Comparison of ENCODE assay signal across 35 cellular contexts in genomic region chr15:80342148-80342547, GRCh38.
"Had no signal": no experiment of that assay in that cellular context is flagged by ENCODE, and none has a peak within 500 bp of the region (broad histone marks: within the 10 kb centered on the region; RNA-seq: fewer than 3 reads in every experiment).

No MANE protein-coding gene starts in this region.

- H3K4me3 ChIP-seq: MG63 had no signal

- H3K27ac ChIP-seq: KMS-11 had no signal

- H3K9ac ChIP-seq: KMS-11 had no signal

- H3K9me3 ChIP-seq: MG63 had no signal

- H3K4me2 ChIP-seq: KMS-11 had no signal

- H3K36me3 ChIP-seq: MG63 had no signal

- DNase-seq: Karpas-422, Kasumi-1, KG1, MG63, MM.1S, MV-4-11, NCI-H1048, NCI-H1092, NCI-H1092 treated with DMSO at 0.1 percent for 48 hours, NCI-H1105, NCI-H1105 treated with DMSO at 0.1 percent for 48 hours, NCI-H1417, NCI-H1417 treated with DMSO at 0.1 percent for 48 hours, NCI-H1436, NCI-H1436 treated with DMSO at 0.1 percent for 48 hours, NCI-H146, NCI-H1694, NCI-H1694 treated with DMSO at 0.1 percent for 48 hours, NCI-H187, NCI-H187 treated with DMSO at 0.1 percent for 48 hours, NCI-H1930, NCI-H2029, NCI-H2029 treated with DMSO at 0.1 percent for 48 hours, NCI-H2081, NCI-H2081 treated with DMSO at 0.1 percent for 48 hours, NCI-H2107, NCI-H2171, NCI-H2171 treated with DMSO at 0.1 percent for 48 hours, NCI-H2227 treated with DMSO at 0.1 percent for 48 hours, NCI-H226, NCI-H345, NCI-H446, NCI-H446 treated with DMSO at 0.1 percent for 48 hours, NCI-H510A had no signal
